Comparison of ENCODE assay signal across 8 cellular contexts in the genomic region with DNA sequence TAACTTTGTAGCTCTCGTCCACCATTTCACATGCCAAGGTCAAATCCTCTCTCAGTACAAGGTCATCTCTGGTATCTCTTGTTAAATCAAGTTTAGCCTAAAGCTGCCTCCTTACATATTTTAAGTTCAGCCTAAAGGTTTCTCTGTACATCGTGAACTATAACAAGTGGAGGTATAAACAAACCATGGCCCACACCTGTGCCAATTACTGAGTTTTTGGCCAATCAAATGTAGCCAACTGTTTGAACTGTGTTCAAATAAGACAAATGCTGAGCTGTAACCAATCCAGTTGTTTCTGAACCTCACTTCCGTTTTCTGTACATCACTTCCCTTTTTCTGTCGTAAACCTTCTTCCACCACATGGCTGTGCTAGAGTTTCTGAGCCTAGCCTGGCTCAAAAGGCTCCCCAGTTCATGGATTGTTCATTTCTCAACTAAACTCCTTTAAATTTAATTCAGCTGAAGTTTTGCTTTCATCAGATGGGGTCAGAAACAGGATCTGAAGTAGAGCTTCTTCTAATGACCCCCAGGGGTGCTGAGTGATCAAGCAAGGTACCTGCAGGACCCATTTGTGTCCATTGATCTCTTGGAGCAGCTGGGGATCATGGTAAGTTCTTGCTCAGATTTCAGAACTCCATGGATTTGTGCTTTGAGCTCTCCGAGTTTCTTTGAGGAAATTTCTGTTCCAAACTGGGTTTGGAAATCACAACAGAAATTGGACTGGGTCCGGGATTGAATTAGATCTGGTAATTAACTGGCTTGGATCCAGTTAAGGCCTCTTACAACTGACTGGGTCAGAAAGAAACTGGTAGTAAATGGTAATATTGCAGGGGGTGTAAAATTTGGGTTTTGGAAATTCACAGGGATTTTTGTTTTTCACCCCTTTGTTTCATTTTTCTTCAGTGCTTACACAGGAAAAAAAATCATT. TPM values are rescaled to one million over a fixed set of nuclear protein-coding genes. Genes with fewer than 3 reads are reported as not detected.
A peak's percentile ranks its signal among the peaks of the same experiment; 100 is the strongest.
DNase-seq lines count a peak whose midpoint lies in the region; ATAC-seq and TF ChIP-seq lines count a peak whose summit lies in the region.

No MANE protein-coding gene starts in this region.

- peaks cover 28% of the 10 kb centered on the region for H3K4me1 ChIP-seq in Loucy (ENCODE audit: insufficient read depth, low read length, poor library complexity, severe bottlenecking)
- peaks cover 46% of the 10 kb centered on the region for H3K4me1 ChIP-seq in mononuclear cell (ENCODE audit: insufficient read depth, low read length)

- H3K9ac ChIP-seq in Loucy (ENCODE audit: low read depth, low read length, poor library complexity, severe bottlenecking) = peak overlapping the region; percentile 79

- no peaks in the 10 kb centered on the region for H4K20me1 ChIP-seq in Loucy (ENCODE audit: insufficient read depth, low read length, poor library complexity, severe bottlenecking)

- H3K36me3 ChIP-seq in Loucy (ENCODE audit: insufficient read depth, low read length) = no peaks in the 10 kb centered on the region

- H3K4me2 ChIP-seq in Loucy (ENCODE audit: low read depth, low read length, poor library complexity, severe bottlenecking) = peak overlapping the region; percentile 69

- TF ChIP-seq CTCF in GM10266 (IDR thresholded peaks at IDR 0.05; ENCODE audit: control insufficient read depth, insufficient read depth, low read depth, missing control alignments) (no peak), Loucy (conservative IDR thresholded peaks at IDR 0.05; ENCODE audit: low read length) (peak; percentile 30; the same call in 1 of the 2 replicates)

- H3K9me2 ChIP-seq in Loucy (replicated peaks; ENCODE audit: low read depth, low read length) = no peaks in the 10 kb centered on the region

- peak; percentile 17 for DNase-seq in GM10266 (ENCODE audit: extremely low spot score)
- peak; percentile 20 to 21 for DNase-seq in activated CD4-positive, alpha-beta T cell treated with anti-CD3 and anti-CD28 coated beads, Interleukin-2, amount 50 U/mL, for 48 hours
- DNase-seq in DMS153 treated with DMSO at 0.1 percent for 48 hours (lab: John Stamatoyannopoulos, UW; ENCODE audit: unreplicated experiment) = no peak
- no peak for DNase-seq in kidney glomerular epithelial cell (lab: John Stamatoyannopoulos, UW)
- no peak for DNase-seq in NCI-H774 (lab: John Stamatoyannopoulos, UW)

- H3F3A ChIP-seq in Loucy (ENCODE audit: low read depth) = no peaks in the 10 kb centered on the region

- peak; percentile 93 for ATAC-seq in GM21529 (IDR thresholded peaks at IDR 0.05; ENCODE audit: unreplicated experiment)

- H3K79me2 ChIP-seq in Loucy (ENCODE audit: insufficient read depth, low read length) = peaks cover 33% of the 10 kb centered on the region

- H3K9me3 ChIP-seq in Loucy (ENCODE audit: insufficient read depth, low read depth, low read length) (no peaks in the 10 kb centered on the region), mononuclear cell (ENCODE audit: low read depth, low read length) (no peaks in the 10 kb centered on the region)

- H2AFZ ChIP-seq in Loucy (ENCODE audit: low read length) = peak overlapping the region; percentile 73

- no peaks in the 10 kb centered on the region for H3K27me3 ChIP-seq in Loucy (ENCODE audit: insufficient read depth, low read length, poor library complexity, severe bottlenecking)
- no peaks in the 10 kb centered on the region for H3K27me3 ChIP-seq in mononuclear cell (ENCODE audit: insufficient read depth, low read length)

- H3K4me3 ChIP-seq in Loucy (ENCODE audit: low read length, poor library complexity, severe bottlenecking) (peak overlapping the region; percentile 73), mononuclear cell (ENCODE audit: low read length) (peak overlapping the region; percentile 42)

RNA-seq across cellular contexts. Expression of gene NANS, which starts 11.0 kb away (rescaled TPM):
- 41.1 TPM for total RNA-seq in mononuclear cell

Comparison
In these comparisons a context has a peak if more than half of its experiments do, and no peak if none do; other contexts are left out.
1. DNase-seq: peak in GM10266 (single experiment) and activated CD4-positive, alpha-beta T cell treated with anti-CD3 and anti-CD28 coated beads, Interleukin-2, amount 50 U/mL, for 48 hours (2 of 2); none in DMS153 treated with DMSO at 0.1 percent for 48 hours (single experiment), kidney glomerular epithelial cell (single experiment) and NCI-H774 (single experiment).